ENCODE assay signal across 18 cellular contexts in the genomic region with DNA sequence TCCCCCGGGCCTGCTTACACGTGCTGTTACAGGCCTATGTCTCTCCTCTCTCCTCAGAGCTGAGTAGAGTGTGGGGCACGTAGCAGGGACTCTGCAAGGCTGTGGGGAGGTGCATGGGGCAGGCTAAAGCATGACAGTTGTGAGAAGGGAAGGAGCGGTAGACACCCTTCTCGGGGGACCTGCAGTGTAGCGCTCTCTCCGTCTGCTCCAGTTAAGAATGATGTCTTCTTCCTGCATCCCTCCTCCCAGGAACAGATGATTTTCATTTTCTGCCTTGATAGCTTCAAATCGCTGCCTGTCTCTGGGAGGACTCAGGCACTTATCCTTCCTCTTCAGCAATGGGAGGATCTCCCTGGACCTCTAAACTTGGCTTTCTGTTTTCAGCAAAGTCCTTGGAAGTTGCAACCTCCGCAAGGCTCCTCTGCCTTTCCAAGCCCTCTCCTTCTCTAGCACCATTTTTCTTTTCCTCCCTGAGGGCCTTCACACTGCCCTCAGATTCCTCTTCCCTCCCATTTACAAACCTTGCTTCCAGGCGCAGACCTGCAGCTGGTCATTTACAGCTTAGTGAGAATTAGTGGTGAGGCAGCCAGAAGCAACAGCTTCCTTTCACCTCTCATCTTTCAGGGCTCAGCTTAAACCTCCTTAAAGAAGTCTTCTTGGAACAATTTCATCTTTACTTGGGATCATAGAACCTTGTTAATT. TPM values are rescaled to one million over a fixed set of nuclear protein-coding genes. Genes with fewer than 3 reads are reported as not detected.
A peak's percentile ranks its signal among the peaks of the same experiment; 100 is the strongest.
DNase-seq lines count a peak whose midpoint lies in the region; ATAC-seq and TF ChIP-seq lines count a peak whose summit lies in the region.
"Had no signal": no experiment of that assay in that cellular context is flagged by ENCODE, and none has a peak within 500 bp of the region (broad histone marks: within the 10 kb centered on the region; RNA-seq: fewer than 3 reads in every experiment).

No MANE protein-coding gene starts in this region.

- peaks cover 11% of the 10 kb centered on the region for H3K27me3 Mint-ChIP-seq in activated T-helper 17 cell treated with anti-CD3 and anti-CD28 coated beads, Interleukin-2, amount 50 U/mL, for 72 hours
- H3K27me3 Mint-ChIP-seq in mesothelial cell of epicardium (ENCODE audit: low read depth): peaks cover 10% of the 10 kb centered on the region

- H3K4me1 Mint-ChIP-seq in activated T-helper 17 cell treated with anti-CD3 and anti-CD28 coated beads, Interleukin-2, amount 50 U/mL, for 72 hours: no peaks in the 10 kb centered on the region
- H3K4me1 Mint-ChIP-seq in mesothelial cell of epicardium: peaks cover 15% of the 10 kb centered on the region
- H3K4me1 Mint-ChIP-seq: natural killer cell had no signal

- TF ChIP-seq EP300 in suprapubic skin (IDR thresholded peaks at IDR 0.05): no peak

- no peaks in the 10 kb centered on the region for H3K36me3 Mint-ChIP-seq in activated T-helper 17 cell treated with anti-CD3 and anti-CD28 coated beads, Interleukin-2, amount 50 U/mL, for 72 hours (ENCODE audit: low read depth)
- no peaks in the 10 kb centered on the region for H3K36me3 Mint-ChIP-seq in mesothelial cell of epicardium
- H3K36me3 Mint-ChIP-seq: natural killer cell had no signal

- H3K27ac ChIP-seq in suprapubic skin: peak overlapping the region; percentile 16
- H3K27ac ChIP-seq: cardiac muscle cell, upper lobe of right lung had no signal

- WGBS in suprapubic skin: 71% methylated on average over 10 of the region's 10 CpGs

- no peaks in the 10 kb centered on the region for H3K9me3 ChIP-seq in suprapubic skin
- H3K9me3 ChIP-seq: HAP-1, upper lobe of right lung had no signal

- H3K27ac Mint-ChIP-seq in activated T-helper 17 cell treated with anti-CD3 and anti-CD28 coated beads, Interleukin-2, amount 50 U/mL, for 72 hours: peak overlapping the region; percentile 28
- H3K27ac Mint-ChIP-seq in mesothelial cell of epicardium: peak overlapping the region; percentile 55
- H3K27ac Mint-ChIP-seq: natural killer cell, progenitor cell of endocrine pancreas had no signal

- H3K4me3 Mint-ChIP-seq in activated T-helper 17 cell treated with anti-CD3 and anti-CD28 coated beads, Interleukin-2, amount 50 U/mL, for 72 hours: no peak overlapping the region
- H3K4me3 Mint-ChIP-seq in mesothelial cell of epicardium: no peak overlapping the region
- H3K4me3 Mint-ChIP-seq: natural killer cell had no signal

- H3K27me3 ChIP-seq in suprapubic skin (peaks cover 3% of the 10 kb centered on the region), H7 (ENCODE audit: control insufficient read depth, insufficient read depth, low read length) (no peaks in the 10 kb centered on the region)
- H3K27me3 ChIP-seq: upper lobe of right lung had no signal

- H3K9me3 Mint-ChIP-seq in activated T-helper 17 cell treated with anti-CD3 and anti-CD28 coated beads, Interleukin-2, amount 50 U/mL, for 72 hours: no peaks in the 10 kb centered on the region
- H3K9me3 Mint-ChIP-seq in mesothelial cell of epicardium: no peaks in the 10 kb centered on the region
- H3K9me3 Mint-ChIP-seq: natural killer cell had no signal

- TF ChIP-seq CTCF in mesothelial cell of epicardium (IDR thresholded peaks at IDR 0.05; ENCODE audit: unreplicated experiment): no peak
- no peak for TF ChIP-seq CTCF in suprapubic skin (IDR thresholded peaks at IDR 0.05)

- H3K36me3 ChIP-seq in suprapubic skin: no peaks in the 10 kb centered on the region
- H3K36me3 ChIP-seq in H7 (replicated peaks; ENCODE audit: control insufficient read depth, insufficient read depth, low read length): no peaks in the 10 kb centered on the region
- H3K36me3 ChIP-seq: cardiac muscle cell, HAP-1, upper lobe of right lung had no signal

- peaks cover 22% of the 10 kb centered on the region for H3K4me1 ChIP-seq in suprapubic skin
- H3K4me1 ChIP-seq: HAP-1 had no signal

- ATAC-seq in activated T-helper 17 cell treated with anti-CD3 and anti-CD28 coated beads, Interleukin-2, amount 50 U/mL, for 72 hours (replicated peaks): no peak
- ATAC-seq in HG03469 (IDR thresholded peaks at IDR 0.05; ENCODE audit: unreplicated experiment): no peak
- ATAC-seq: activated CD4-positive, CD25-positive, alpha-beta regulatory T cell treated with anti-CD3 and anti-CD28 coated beads, Interleukin-2, amount 50 U/mL, for 24 hours; natural killer cell; stimulated activated naive CD8-positive, alpha-beta T cell treated with anti-CD3 and anti-CD28 coated beads, Interleukin-15, Interleukin-2, amounts not matched to agents 100 U/mL and 50 U/mL, for 24 hours had no signal

- H3K4me3 ChIP-seq in suprapubic skin (no peak overlapping the region), H7 (ENCODE audit: insufficient read depth, low read depth, low read length) (no peak overlapping the region)
- H3K4me3 ChIP-seq: cardiac muscle cell, HAP-1, upper lobe of right lung had no signal

- TF ChIP-seq POLR2A in suprapubic skin (IDR thresholded peaks at IDR 0.05): no peak

- DNase-seq in NCI-H2171 treated with DMSO at 0.1 percent for 48 hours (lab: John Stamatoyannopoulos, UW): peak; percentile 61
- no peak for DNase-seq in mesothelial cell of epicardium (ENCODE audit: low spot score in 2 of 2, unreplicated experiment in 2 of 2)
- DNase-seq in suprapubic skin (ENCODE audit: low spot score in 2 of 2): no peak
- no peak for DNase-seq in H7
- no peak for DNase-seq in NCI-H1092 (lab: John Stamatoyannopoulos, UW)
- DNase-seq: head of caudate nucleus; KG1; natural killer cell; NCI-H1048; NCI-H510A treated with DMSO at 0.1 percent for 48 hours; stimulated activated naive CD8-positive, alpha-beta T cell treated with anti-CD3 and anti-CD28 coated beads, Interleukin-15, Interleukin-2, amounts not matched to agents 100 U/mL and 50 U/mL, for 24 hours had no signal

RNA-seq across cellular contexts. Expression of a gene that starts 23.4 kb away (rescaled TPM):
- 100 to 1,000 TPM in 1 of 2 donors, 10 to 100 TPM in 1; 94.9 to 131 TPM for total RNA-seq in activated T-helper 17 cell treated with anti-CD3 and anti-CD28 coated beads, Interleukin-2, amount 50 U/mL, for 72 hours
- 147 to 165 TPM (median 156 TPM) in 3 replicates for total RNA-seq in mesothelial cell of epicardium
- total RNA-seq in suprapubic skin: 100 to 1,000 TPM in 3 of 4 donors, 10 to 100 TPM in 1; 91.2 to 154 (median 137) TPM
- total RNA-seq in H7 (2014; rRNA removed; shearing (Covaris generic)): 83.5 and 108 TPM in 2 replicates
